In genomic region chr1:116556289-116557006, GRCh38 we compare ENCODE assay signal across 1 cellular context.
TF ChIP-seq lines count a peak whose summit lies in the region.

No MANE protein-coding gene starts in this region.

TF ChIP-seq in GM12878, 131 proteins besides CTCF, POLR2A, EP300 and RAD21 (continued from another document and continues in another):
- TF ChIP-seq ZNF592 (IDR thresholded peaks at IDR 0.05) = peak; percentile 41; the same call in 1 of the 2 replicates
- TF ChIP-seq ZBTB4 (CRISPR knock-in tag; IDR thresholded peaks at IDR 0.05) = no peak
- no peak for TF ChIP-seq SMC3 (IDR thresholded peaks at IDR 0.05; ENCODE audit: borderline replicate concordance, low read length)
- TF ChIP-seq EGR1 (IDR thresholded peaks at IDR 0.05; ENCODE audit: borderline replicate concordance in 1 of 2, low read depth in 2 of 2, low read length in 2 of 2) = peak in 1 of 2 experiments; percentile 59; a peak in 1 of 3 replicates
- no peak for TF ChIP-seq ZBTB40 (IDR thresholded peaks at IDR 0.05; ENCODE audit: borderline replicate concordance)
- TF ChIP-seq WRNIP1 (IDR thresholded peaks at IDR 0.05; ENCODE audit: borderline replicate concordance, low read depth, low read length) = 0 out of 2 replicates have a peak, but pooled peaks have one; percentile 56
- TF ChIP-seq CEBPZ (IDR thresholded peaks at IDR 0.05; ENCODE audit: low read depth, low read length) = no peak
- TF ChIP-seq JUND (IDR thresholded peaks at IDR 0.05; ENCODE audit: low read depth, low read length) = peak; percentile 39; the same call in 1 of the 2 replicates
- TF ChIP-seq CHD2 (IDR thresholded peaks at IDR 0.05; ENCODE audit: borderline replicate concordance, low read depth, low read length) = peak; percentile 61; the same call in 1 of the 2 replicates
- TF ChIP-seq SREBF1 (IDR thresholded peaks at IDR 0.05; ENCODE audit: low read length) = no peak
- TF ChIP-seq MTA2 (IDR thresholded peaks at IDR 0.05; ENCODE audit: low read depth) = peak; percentile 85
- TF ChIP-seq RB1 (IDR thresholded peaks at IDR 0.05; ENCODE audit: borderline replicate concordance) = no peak
- TF ChIP-seq BRCA1 (IDR thresholded peaks at IDR 0.05; ENCODE audit: low read depth, low read length) = no peak
- TF ChIP-seq SIN3A (IDR thresholded peaks at IDR 0.05; ENCODE audit: low read depth, low read length) = no peak
- no peak for TF ChIP-seq MYB (IDR thresholded peaks at IDR 0.05; ENCODE audit: borderline replicate concordance, low read depth, low read length)
- no peak for TF ChIP-seq KAT2A (conservative IDR thresholded peaks at IDR 0.05; ENCODE audit: control insufficient read depth, low read depth, low read length)
- no peak for TF ChIP-seq MYC (IDR thresholded peaks at IDR 0.05; ENCODE audit: insufficient read depth, insufficient read length, insufficient replicate concordance, low read length, severe bottlenecking)
- TF ChIP-seq ZNF384 (IDR thresholded peaks at IDR 0.05; ENCODE audit: borderline replicate concordance, low read depth, low read length) = peak; percentile 28; the same call in 1 of the 2 replicates
- no peak for TF ChIP-seq ZBTB33 (IDR thresholded peaks at IDR 0.05)
- TF ChIP-seq NBN (IDR thresholded peaks at IDR 0.05) = peak; percentile 96
- TF ChIP-seq MLLT1 (IDR thresholded peaks at IDR 0.05) = peak; percentile 91
- no peak for TF ChIP-seq SREBF2 (IDR thresholded peaks at IDR 0.05; ENCODE audit: low read length)
- TF ChIP-seq SP1 (IDR thresholded peaks at IDR 0.05; ENCODE audit: low read depth, low read length) = no peak
- TF ChIP-seq PAX5 (IDR thresholded peaks at IDR 0.05; ENCODE audit: borderline replicate concordance, low read depth, low read length) = peak; percentile 84
- TF ChIP-seq ZNF687 (IDR thresholded peaks at IDR 0.05) = peak; percentile 98
- peak; percentile 49; the same call in 1 of the 2 replicates for TF ChIP-seq TCF12 (IDR thresholded peaks at IDR 0.05; ENCODE audit: low read depth, low read length)
- TF ChIP-seq RBBP5 (conservative IDR thresholded peaks at IDR 0.05) = no peak
- peak; percentile 57 to 63; a peak in 3 of 4 replicates for TF ChIP-seq BHLHE40 (IDR thresholded peaks at IDR 0.05; ENCODE audit: borderline replicate concordance in 1 of 2, low read depth in 2 of 2, low read length in 1 of 2)
- no peak for TF ChIP-seq RCOR1 (conservative IDR thresholded peaks at IDR 0.05; ENCODE audit: low read depth, low read length)
